Comparison of ENCODE assay signal across 24 cellular contexts in genomic region chr13:27404680-27405079, GRCh38. TPM values are rescaled to one million over a fixed set of nuclear protein-coding genes. Genes with fewer than 3 reads are reported as not detected.
DNase-seq lines count a peak whose midpoint lies in the region; ATAC-seq and TF ChIP-seq lines count a peak whose summit lies in the region.
"Had no signal": no experiment of that assay in that cellular context is flagged by ENCODE, and none has a peak within 500 bp of the region (broad histone marks: within the 10 kb centered on the region; RNA-seq: fewer than 3 reads in every experiment).

No MANE protein-coding gene starts in this region.

- no peak overlapping the region for H3K27ac Mint-ChIP-seq in activated T-helper 17 cell treated with anti-CD3 and anti-CD28 coated beads, Interleukin-2, amount 50 U/mL, for 72 hours
- H3K27ac Mint-ChIP-seq: activated CD4-positive, alpha-beta T cell treated with anti-CD3 and anti-CD28 coated beads, Interleukin-2, amount 10 ng/mL, durations not matched to agents 24 days and 14 days; activated naive CD8-positive, alpha-beta T cell; memory B cell; naive thymus-derived CD4-positive, alpha-beta T cell had no signal

- H3K36me3 Mint-ChIP-seq in activated T-helper 17 cell treated with anti-CD3 and anti-CD28 coated beads, Interleukin-2, amount 50 U/mL, for 72 hours (ENCODE audit: low read depth) = no peaks in the 10 kb centered on the region
- H3K36me3 Mint-ChIP-seq: activated naive CD8-positive, alpha-beta T cell; naive thymus-derived CD4-positive, alpha-beta T cell; stimulated activated naive B cell treated with anti-CD40 and anti-IgM and Interleukin-4, amounts not matched to agents 10 μg/mL and 1 μg/mL and 100 μg/mL, for 72 hours had no signal

- no peak overlapping the region for H2AK5ac ChIP-seq in neuronal stem cell (ENCODE audit: low read depth, low read length)

- H3K27ac ChIP-seq in neuronal stem cell (replicated peaks; ENCODE audit: low read length) (no peak overlapping the region), left lung (no peak overlapping the region)
- H3K27ac ChIP-seq: breast epithelium, C4-2B had no signal

- H3K79me1 ChIP-seq in neuronal stem cell (ENCODE audit: low read depth, low read length) = no peaks in the 10 kb centered on the region

- peak; percentile 42 for DNase-seq in NCI-H748 (lab: John Stamatoyannopoulos, UW; ENCODE audit: unreplicated experiment)
- no peak for DNase-seq in NCI-H748 treated with DMSO at 0.1 percent for 48 hours (lab: John Stamatoyannopoulos, UW)
- peak; percentile 80 to 83 for DNase-seq in left colon
- DNase-seq in neuronal stem cell (ENCODE audit: low spot score) = no peak
- DNase-seq in left lung = no peak
- no peak for DNase-seq in stimulated activated naive CD4-positive, alpha-beta T cell treated with Interleukin-2 at 50 U/mL for 16 hours (lab: John Stamatoyannopoulos, UW)
- DNase-seq: 8988T; activated CD4-positive, alpha-beta T cell treated with anti-CD3 and anti-CD28 coated beads, Interleukin-2, amount 10 ng/mL, durations not matched to agents 24 days and 14 days; activated CD8-positive, alpha-beta memory T cell treated with anti-CD3 and anti-CD28 coated beads for 24 hours; activated T-cell treated with anti-CD3 and anti-CD28 coated beads for 4 hours; naive thymus-derived CD4-positive, alpha-beta T cell; NCI-H1092; NCI-H524 treated with DMSO at 0.1 percent for 48 hours; SHP77 treated with DMSO at 0.1 percent for 48 hours; stimulated activated naive B cell treated with anti-CD40 and anti-IgM and Interleukin-4, amounts not matched to agents 10 μg/mL and 1 μg/mL and 100 μg/mL, for 72 hours; T-helper 9 cell had no signal

- peak overlapping the region; percentile 12 for H2BK12ac ChIP-seq in neuronal stem cell (ENCODE audit: low read length)

- H3K4me1 ChIP-seq in neuronal stem cell (ENCODE audit: control insufficient read depth in 2 of 2, insufficient read depth in 1 of 2, low read depth in 1 of 2, low read length in 2 of 2) (peaks cover 9% of the 10 kb centered on the region in 2 donors), left lung (peaks cover 6 to 7% of the 10 kb centered on the region in 2 donors)
- H3K4me1 ChIP-seq: breast epithelium had no signal

- H3K4me2 ChIP-seq in neuronal stem cell (ENCODE audit: insufficient read depth, low read length, poor library complexity, severe bottlenecking) = no peak overlapping the region

- no peaks in the 10 kb centered on the region for H3K9me3 Mint-ChIP-seq in activated T-helper 17 cell treated with anti-CD3 and anti-CD28 coated beads, Interleukin-2, amount 50 U/mL, for 72 hours
- H3K9me3 Mint-ChIP-seq: activated CD4-positive, alpha-beta T cell treated with anti-CD3 and anti-CD28 coated beads, Interleukin-2, amount 10 ng/mL, durations not matched to agents 24 days and 14 days had no signal

- TF ChIP-seq CTCF in left lung (IDR thresholded peaks at IDR 0.05) = no peak

- H3K4me1 Mint-ChIP-seq in activated T-helper 17 cell treated with anti-CD3 and anti-CD28 coated beads, Interleukin-2, amount 50 U/mL, for 72 hours = no peaks in the 10 kb centered on the region
- H3K4me1 Mint-ChIP-seq: activated CD4-positive, alpha-beta T cell treated with anti-CD3 and anti-CD28 coated beads, Interleukin-2, amount 10 ng/mL, durations not matched to agents 24 days and 14 days had no signal

- no peak overlapping the region for H3K4me3 Mint-ChIP-seq in activated T-helper 17 cell treated with anti-CD3 and anti-CD28 coated beads, Interleukin-2, amount 50 U/mL, for 72 hours
- H3K4me3 Mint-ChIP-seq: activated CD4-positive, alpha-beta T cell treated with anti-CD3 and anti-CD28 coated beads, Interleukin-2, amount 10 ng/mL, durations not matched to agents 24 days and 14 days; activated naive CD8-positive, alpha-beta T cell; memory B cell; naive thymus-derived CD4-positive, alpha-beta T cell; stimulated activated naive B cell treated with anti-CD40 and anti-IgM and Interleukin-4, amounts not matched to agents 10 μg/mL and 1 μg/mL and 100 μg/mL, for 72 hours; WTC11 had no signal

- no peak overlapping the region for H2AFZ ChIP-seq in neuronal stem cell (ENCODE audit: low read length)

- H3K18ac ChIP-seq in neuronal stem cell (ENCODE audit: low read length) = no peak overlapping the region

- no CpG with 5 or more reads among the region's 17 CpGs for WGBS in neuronal stem cell (ENCODE audit: extremely low coverage in 2 of 2, insufficient read length in 2 of 2, insufficient replicate concordance in 1 of 2), 2 donors

- H3K9me3 ChIP-seq in neuronal stem cell (replicated peaks in 1 of 2; ENCODE audit: control insufficient read depth in 2 of 2, insufficient read depth in 1 of 2, low read depth in 1 of 2, low read length in 2 of 2) (no peaks in the 10 kb centered on the region), left lung (peaks cover 0 to 4% of the 10 kb centered on the region in 2 donors)
- H3K9me3 ChIP-seq: breast epithelium had no signal

- H2BK15ac ChIP-seq in neuronal stem cell (ENCODE audit: low read length) = no peak overlapping the region

- peaks cover 0 to 18% (median 0%) of the 10 kb centered on the region in 3 experiments for H3K27me3 ChIP-seq in neuronal stem cell (ENCODE audit: control insufficient read depth in 3 of 3, insufficient read depth in 3 of 3, low read depth in 1 of 3, low read length in 3 of 3)
- H3K27me3 ChIP-seq in left lung = no peaks in the 10 kb centered on the region
- H3K27me3 ChIP-seq: breast epithelium had no signal

- no peaks in the 10 kb centered on the region for H3K36me3 ChIP-seq in neuronal stem cell (replicated peaks in 1 of 2; ENCODE audit: control insufficient read depth in 2 of 2, insufficient read depth in 2 of 2, low read length in 2 of 2)
- H3K36me3 ChIP-seq in left lung = no peaks in the 10 kb centered on the region
- H3K36me3 ChIP-seq: breast epithelium had no signal

- no peak overlapping the region for H3K14ac ChIP-seq in neuronal stem cell (ENCODE audit: low read length)

- H2BK120ac ChIP-seq in neuronal stem cell (ENCODE audit: low read depth, low read length) = no peak overlapping the region

- peaks cover 13% of the 10 kb centered on the region for H3K27me3 Mint-ChIP-seq in activated T-helper 17 cell treated with anti-CD3 and anti-CD28 coated beads, Interleukin-2, amount 50 U/mL, for 72 hours

- no peak overlapping the region for H3K23ac ChIP-seq in neuronal stem cell (ENCODE audit: low read depth, low read length, poor library complexity)

- ATAC-seq in left colon (peak; percentile 66), GM18907 (IDR thresholded peaks at IDR 0.05; ENCODE audit: unreplicated experiment) (no peak), left lung (no peak)
- ATAC-seq in activated T-helper 17 cell treated with anti-CD3 and anti-CD28 coated beads, Interleukin-2, amount 50 U/mL, for 72 hours (replicated peaks) = no peak
- ATAC-seq: K562; naive thymus-derived CD4-positive, alpha-beta T cell; stimulated activated naive B cell treated with anti-CD40 and anti-IgM and Interleukin-4, amounts not matched to agents 10 μg/mL and 1 μg/mL and 100 μg/mL, for 72 hours; WTC11 had no signal

- H3K9ac ChIP-seq in neuronal stem cell (ENCODE audit: low read depth, low read length, poor library complexity) = no peak overlapping the region

- H3K4me3 ChIP-seq in neuronal stem cell (ENCODE audit: low read length in 2 of 2) (no peak overlapping the region), left lung (no peak overlapping the region)
- H3K4me3 ChIP-seq: breast epithelium, K562 had no signal

- H2BK5ac ChIP-seq in neuronal stem cell (ENCODE audit: low read length) = no peak overlapping the region

- H3K4ac ChIP-seq in neuronal stem cell (ENCODE audit: low read length) = no peak overlapping the region

- intact Hi-C loops in left colon (cut with DNase I, micrococcal nuclease) = no loop called here
- intact Hi-C loops in left lung (cut with DNase I) = no loop called here

- H4K91ac ChIP-seq in neuronal stem cell (ENCODE audit: low read depth, low read length, poor library complexity) = no peak overlapping the region

- no peak overlapping the region for H4K8ac ChIP-seq in neuronal stem cell (ENCODE audit: low read depth, low read length)

RNA-seq across cellular contexts. Expression of gene GTF3A, which starts 19.7 kb away (rescaled TPM):
- total RNA-seq in left colon (10 to 100 TPM; 35.5 to 36.4 TPM), left lung (100 to 1,000 TPM in 1 of 2 donors, 10 to 100 TPM in 1; 66.6 to 124 TPM)
- 99.1 TPM for polyA plus RNA-seq in neuronal stem cell (2013, experiment 1 of 2)
- 101 TPM for polyA plus RNA-seq in neuronal stem cell (2013, experiment 2 of 2)
- 100 to 1,000 TPM; 114 to 226 TPM for total RNA-seq in activated T-helper 17 cell treated with anti-CD3 and anti-CD28 coated beads, Interleukin-2, amount 50 U/mL, for 72 hours

RNA-seq across cellular contexts. Expression of gene MTIF3, which starts 45.7 kb away (rescaled TPM):
- 10 to 100 TPM; 58.9 to 62.7 TPM for total RNA-seq in left colon
- polyA plus RNA-seq in neuronal stem cell (2013, experiment 1 of 2) = 80.3 TPM
- polyA plus RNA-seq in neuronal stem cell (2013, experiment 2 of 2) = 80.7 TPM
- 10 to 100 TPM; 43.4 to 44.6 TPM for total RNA-seq in left lung
- total RNA-seq in activated T-helper 17 cell treated with anti-CD3 and anti-CD28 coated beads, Interleukin-2, amount 50 U/mL, for 72 hours = 10 to 100 TPM; 36.2 to 41.2 TPM

Comparison
In these comparisons a context has a peak if more than half of its experiments do, and no peak if none do; other contexts are left out.
1. DNase-seq: peak in NCI-H748 (single experiment) and left colon (2 of 2); none in NCI-H748 treated with DMSO at 0.1 percent for 48 hours (single experiment), neuronal stem cell (single experiment), left lung (0 of 2) and stimulated activated naive CD4-positive, alpha-beta T cell treated with Interleukin-2 at 50 U/mL for 16 hours (single experiment).